6 cellular contexts compared by ENCODE assay signal in the genomic region with DNA sequence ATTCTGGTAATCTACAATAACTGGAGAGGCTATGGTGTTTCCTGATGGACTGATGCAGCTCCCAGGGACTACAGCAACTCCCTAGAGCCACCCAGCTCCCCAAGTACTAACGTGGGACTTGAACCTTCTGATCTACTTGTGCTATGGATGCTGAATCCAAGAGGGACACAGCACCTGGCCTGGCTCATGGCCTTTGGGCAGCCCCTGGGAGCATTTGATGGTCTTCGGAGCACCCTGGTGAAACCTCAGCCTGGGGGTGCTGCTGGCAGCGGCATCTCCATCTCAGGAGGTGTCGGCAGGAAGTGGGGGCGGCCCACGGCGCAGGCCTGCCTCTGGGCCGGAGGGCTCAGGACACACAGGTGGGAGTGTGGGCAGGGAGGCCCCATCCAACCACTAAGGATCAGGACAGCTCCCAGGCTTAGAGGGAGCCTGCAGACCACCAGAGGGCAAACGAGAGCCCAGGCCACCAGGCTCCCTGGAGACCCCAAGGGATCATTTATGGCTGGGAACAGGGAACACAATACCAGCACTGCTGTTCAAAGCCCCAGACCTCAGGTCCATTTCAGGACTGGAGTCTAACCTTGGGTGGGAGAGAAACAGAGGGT. TPM values are rescaled to one million over a fixed set of nuclear protein-coding genes. Genes with fewer than 3 reads are reported as not detected.
DNase-seq lines count a peak whose midpoint lies in the region; ATAC-seq and TF ChIP-seq lines count a peak whose summit lies in the region.

No MANE protein-coding gene starts in this region.

- H3K36me3 Mint-ChIP-seq in Caco-2 (ENCODE audit: insufficient read depth, unreplicated experiment): peaks cover 83% of the 10 kb centered on the region

- POLR2A ChIA-PET in Caco-2 (lab: Charles Lee): interaction anchor here (0.5 to 1.5 kb wide), 4 partner anchors 15 to 91 kb away, joined by 3 to 5 read pairs (median 4); a partner anchor contains a TSS

- no peak overlapping the region for H3K4me3 Mint-ChIP-seq in Caco-2 (ENCODE audit: unreplicated experiment)

- peak overlapping the region; percentile 90 for H3K27ac Mint-ChIP-seq in Caco-2 (ENCODE audit: unreplicated experiment)

- ATAC-seq in lung (ENCODE audit: insufficient read depth, low FRiP score) (no peak), GM21526 (IDR thresholded peaks at IDR 0.05; ENCODE audit: low FRiP score, unreplicated experiment) (no peak), HG03135 (IDR thresholded peaks at IDR 0.05; ENCODE audit: unreplicated experiment) (no peak)

- H3K27ac ChIP-seq in WERI-Rb-1 (no peak overlapping the region; the same call in 1 of the 2 replicates), lung (ENCODE audit: low read depth in 1 of 2, low read length in 1 of 2) (peak overlapping the region; percentile 76 to 91)

- TF ChIP-seq CTCF in Caco-2 (IDR thresholded peaks at IDR 0.05; ENCODE audit: insufficient read depth in 1 of 2, low read depth in 1 of 2, low read length in 1 of 2, severe bottlenecking in 1 of 2, unreplicated experiment in 1 of 2): no peak
- TF ChIP-seq CTCF in WERI-Rb-1 (IDR thresholded peaks at IDR 0.05; ENCODE audit: low read depth, low read length): peak; percentile 63
- no peak for TF ChIP-seq CTCF in lung (IDR thresholded peaks at IDR 0.05; ENCODE audit: control extremely low read depth, extremely low read depth)

- H3K9me3 ChIP-seq in Caco-2 (no peaks in the 10 kb centered on the region), WERI-Rb-1 (ENCODE audit: severe bottlenecking) (no peaks in the 10 kb centered on the region), lung (ENCODE audit: control insufficient read depth in 2 of 2, insufficient read depth in 1 of 2, low read length in 1 of 2) (peaks cover 0 to 3% of the 10 kb centered on the region in 2 donors)

- H3K4me1 Mint-ChIP-seq in Caco-2 (ENCODE audit: low read depth, unreplicated experiment): peaks cover 35% of the 10 kb centered on the region

- H3K9me3 Mint-ChIP-seq in Caco-2 (ENCODE audit: unreplicated experiment): no peaks in the 10 kb centered on the region

- H3K27me3 ChIP-seq in Caco-2 (replicated peaks; ENCODE audit: control insufficient read depth, insufficient read depth, low read length): no peaks in the 10 kb centered on the region
- no peaks in the 10 kb centered on the region for H3K27me3 ChIP-seq in WERI-Rb-1 (ENCODE audit: insufficient read depth, low read depth, severe bottlenecking)
- no peaks in the 10 kb centered on the region for H3K27me3 ChIP-seq in lung (ENCODE audit: control insufficient read depth, insufficient read depth)

- DNase-seq in Caco-2 (no peak), WERI-Rb-1 (no peak), lung (ENCODE audit: low spot score) (no peak), 8988T (no peak)

- H3K27me3 Mint-ChIP-seq in Caco-2 (ENCODE audit: insufficient read depth, unreplicated experiment): no peaks in the 10 kb centered on the region

- intact Hi-C loops in Caco-2 (cut with micrococcal nuclease; ENCODE audit: unreplicated experiment): loop anchor here (2.0 kb wide), 1 partner anchor 19 kb away; no protein-coding TSS in a partner anchor

- H3K4me3 ChIP-seq in Caco-2 (ENCODE audit: low read depth, low read length): no peak overlapping the region
- H3K4me3 ChIP-seq in WERI-Rb-1 (ENCODE audit: low read depth, low read length): no peak overlapping the region
- H3K4me3 ChIP-seq in lung: no peak overlapping the region

- H3K36me3 ChIP-seq in Caco-2 (ENCODE audit: control insufficient read depth, insufficient read depth, low read length) (peaks cover 9% of the 10 kb centered on the region), WERI-Rb-1 (peaks cover 10% of the 10 kb centered on the region), lung (ENCODE audit: control insufficient read depth in 2 of 2, insufficient read depth in 2 of 2, low read length in 2 of 2) (peaks cover 4 to 32% of the 10 kb centered on the region in 2 donors)

- CTCF ChIA-PET in Caco-2 (lab: Charles Lee): interaction anchor here (0.8 to 1.5 kb wide), 4 partner anchors 19 to 91 kb away, joined by 3 to 6 read pairs (median 4); a partner anchor contains a TSS

- H3K4me1 ChIP-seq in Caco-2 (peaks cover 67% of the 10 kb centered on the region), lung (ENCODE audit: control insufficient read depth in 2 of 2, insufficient read depth in 2 of 2, low read length in 2 of 2) (peaks cover 37 to 49% of the 10 kb centered on the region in 2 donors)

- WGBS in lung, 2 donors: 60 to 62% methylated on average over 9 of the region's 9 CpGs

- BruUV-seq in Caco-2 (replicated peaks; lab: Mats Ljungman, UMichigan): no TSS peak

RNA-seq across cellular contexts. Expression of a gene that starts 8.7 kb away (rescaled TPM):
- total RNA-seq in Caco-2 (2022): 123 and 129 TPM in 2 replicates
- total RNA-seq in lung: 100 to 1,000 TPM in 1 of 2 donors, 10 to 100 TPM in 1; 71.2 to 139 TPM
- polyA plus RNA-seq in lung: 100 to 1,000 TPM in 1 of 2 donors, 10 to 100 TPM in 1; 42.1 to 144 TPM

RNA-seq across cellular contexts. Expression of a gene that starts 25.2 kb away (rescaled TPM):
- total RNA-seq in Caco-2 (2022) (29.1 and 36.0 TPM in 2 replicates), lung (10 to 100 TPM; 11.2 to 23.5 TPM)
- 1 to 10 TPM; 7.1 to 10.0 TPM for polyA plus RNA-seq in lung

RNA-seq across cellular contexts. Expression of a gene that starts 47.3 kb away (rescaled TPM):
- total RNA-seq in Caco-2 (2022): 27.9 and 31.1 TPM in 2 replicates
- 10 to 100 TPM; 17.4 to 32.5 TPM for total RNA-seq in lung
- 10 to 100 TPM; 19.1 to 22.9 TPM for polyA plus RNA-seq in lung

RNA-seq across cellular contexts. Expression of a gene that starts 54.8 kb away (rescaled TPM):
- total RNA-seq in Caco-2 (2022) (7.4 and 7.7 TPM in 2 replicates), lung (10 to 100 TPM in 1 of 2 donors, 1 to 10 TPM in 1; 9.8 to 27.8 TPM)
- 10 to 100 TPM; 14.4 to 20.2 TPM for polyA plus RNA-seq in lung

RNA-seq across cellular contexts. Expression of a gene that starts 59.3 kb away (rescaled TPM):
- total RNA-seq in Caco-2 (2022) (32.7 and 36.8 TPM in 2 replicates), lung (10 to 100 TPM; 18.8 to 24.9 TPM)
- 10 to 100 TPM; 15.0 to 18.5 TPM for polyA plus RNA-seq in lung
